15 cellular contexts compared by ENCODE assay signal in genomic region chr10:12509794-12510100, GRCh38.
"Had no signal": no experiment of that assay in that cellular context is flagged by ENCODE, and none has a peak within 500 bp of the region (broad histone marks: within the 10 kb centered on the region; RNA-seq: fewer than 3 reads in every experiment).

No MANE protein-coding gene starts in this region.

- H3K27ac ChIP-seq: cardiac muscle cell, skin epidermis, upper lobe of left lung had no signal

- H3K4me1 ChIP-seq: upper lobe of left lung had no signal

- DNase-seq: activated CD4-positive, alpha-beta T cell treated with anti-CD3 and anti-CD28 coated beads, Interleukin-2, amount 50 U/mL, for 4 hours; activated CD4-positive, CD25-positive, alpha-beta regulatory T cell; hippocampal formation; mesendoderm; nephron progenitor cell; occipital lobe; right cardiac atrium; stimulated activated CD4-positive, alpha-beta T cell treated with anti-CD3 and anti-CD28 coated beads, Interleukin-4, amount 100 ng/mL, for 1 hour; upper lobe of left lung had no signal

- H3K27ac Mint-ChIP-seq: activated T-cell treated with anti-CD3 and anti-CD28 coated beads, Interleukin-2, amount 50 U/mL, for 72 hours; progenitor cell of endocrine pancreas had no signal

- H3K4me3 Mint-ChIP-seq: activated T-cell treated with anti-CD3 and anti-CD28 coated beads, Interleukin-2, amount 50 U/mL, for 72 hours; nephron progenitor cell; stimulated activated naive CD8-positive, alpha-beta T cell treated with anti-CD3 and anti-CD28 coated beads, Interleukin-15, Interleukin-2, amounts not matched to agents 100 ng/mL and 50 ng/mL, for 24 hours had no signal

- H3K27me3 ChIP-seq: cardiac muscle cell, upper lobe of left lung had no signal

- ATAC-seq: esophagus mucosa, right cardiac atrium had no signal

- H3K4me3 ChIP-seq: cardiac muscle cell, skin epidermis, upper lobe of left lung had no signal

- H3K27me3 Mint-ChIP-seq: stimulated activated naive CD8-positive, alpha-beta T cell treated with anti-CD3 and anti-CD28 coated beads, Interleukin-15, Interleukin-2, amounts not matched to agents 100 ng/mL and 50 ng/mL, for 24 hours had no signal

- H3K9me3 ChIP-seq: upper lobe of left lung had no signal

- H3K36me3 ChIP-seq: cardiac muscle cell, upper lobe of left lung had no signal

- H3K9me3 Mint-ChIP-seq: activated T-cell treated with anti-CD3 and anti-CD28 coated beads, Interleukin-2, amount 50 U/mL, for 72 hours; stimulated activated naive CD8-positive, alpha-beta T cell treated with anti-CD3 and anti-CD28 coated beads, Interleukin-15, Interleukin-2, amounts not matched to agents 100 ng/mL and 50 ng/mL, for 24 hours had no signal
